In genomic region chr1:223715710-223716103, GRCh38 we compare ENCODE assay signal across 2 cellular contexts.
TF ChIP-seq lines count a peak whose summit lies in the region.

No MANE protein-coding gene starts in this region.

TF ChIP-seq in A549, 52 proteins besides CTCF, POLR2A, EP300 and RAD21:
- TF ChIP-seq CEBPB (IDR thresholded peaks at IDR 0.05) (0 out of 4 replicates have a peak, but pooled peaks of 1 of the 2 experiments have one; percentile 1), PHF8 (IDR thresholded peaks at IDR 0.05; ENCODE audit: borderline replicate concordance, low read depth) (no peak)
TF ChIP-seq in A549: peak in this region for 1.

TF ChIP-seq in IMR-90, 13 proteins besides CTCF, POLR2A, EP300 and RAD21:
- TF ChIP-seq MAFK (IDR thresholded peaks at IDR 0.05; ENCODE audit: low read depth, low read length) (no peak), NFE2L2 (IDR thresholded peaks at IDR 0.05; ENCODE audit: low read depth, low read length) (no peak), USF2 (IDR thresholded peaks at IDR 0.05; ENCODE audit: low read depth, low read length) (no peak), SMC3 (IDR thresholded peaks at IDR 0.05; ENCODE audit: low read depth, low read length) (no peak), RCOR1 (IDR thresholded peaks at IDR 0.05; ENCODE audit: insufficient replicate concordance, low read length) (no peak), CHD1 (IDR thresholded peaks at IDR 0.05; ENCODE audit: low read depth, low read length) (no peak), CEBPB (IDR thresholded peaks at IDR 0.05; ENCODE audit: low read depth, low read length) (no peak), FOS (IDR thresholded peaks at IDR 0.05; ENCODE audit: low read depth, low read length) (no peak), MAZ (IDR thresholded peaks at IDR 0.05; ENCODE audit: borderline replicate concordance, low read depth, low read length) (no peak), MXI1 (IDR thresholded peaks at IDR 0.05; ENCODE audit: borderline replicate concordance, low read depth, low read length) (no peak)
